25 cellular contexts compared by ENCODE assay signal in genomic region chr5:89253931-89254330, GRCh38.
"Had no signal": no experiment of that assay in that cellular context is flagged by ENCODE, and none has a peak within 500 bp of the region (broad histone marks: within the 10 kb centered on the region; RNA-seq: fewer than 3 reads in every experiment).

No MANE protein-coding gene starts in this region.

- ATAC-seq: esophagus mucosa; gastroesophageal sphincter; left colon; naive thymus-derived CD4-positive, alpha-beta T cell; stimulated activated naive B cell treated with anti-CD40 and anti-IgM and Interleukin-4, amounts not matched to agents 10 μg/mL and 1 μg/mL and 100 μg/mL, for 72 hours had no signal

- H3K27ac ChIP-seq: adrenal gland, cardiac muscle cell, coronary artery, gastroesophageal sphincter, right atrium auricular region, stomach, tibial nerve, VCaP had no signal

- H3K27me3 ChIP-seq: adrenal gland, cardiac muscle cell, gastroesophageal sphincter, right atrium auricular region, stomach, tibial nerve had no signal

- H3K4me1 ChIP-seq: adrenal gland, gastroesophageal sphincter, right atrium auricular region, stomach, tibial nerve had no signal

- H3K36me3 ChIP-seq: adrenal gland, cardiac muscle cell, gastroesophageal sphincter, right atrium auricular region, stomach, tibial nerve had no signal

- H3K4me3 ChIP-seq: adrenal gland, cardiac muscle cell, coronary artery, gastroesophageal sphincter, right atrium auricular region, stomach, tibial nerve had no signal

- H3K9me3 ChIP-seq: adrenal gland, gastroesophageal sphincter, right atrium auricular region, stomach had no signal

- DNase-seq: activated CD4-positive, alpha-beta T cell treated with anti-CD3 and anti-CD28 coated beads for 48 hours; activated CD4-positive, alpha-beta T cell treated with anti-CD3 and anti-CD28 coated beads, Interleukin-2, amount 50 U/mL, for 48 hours; activated CD8-positive, alpha-beta memory T cell treated with anti-CD3 and anti-CD28 coated beads for 24 hours; activated effector memory CD4-positive, alpha-beta T cell treated with Interleukin-2 at 50 U/mL for 16 hours; activated naive CD4-positive, alpha-beta T cell treated with Interleukin-2 at 50 U/mL for 16 hours; adrenal gland; aorta; endodermal cell; hippocampal formation; left colon; midbrain; naive thymus-derived CD4-positive, alpha-beta T cell; occipital lobe; stimulated activated CD4-positive, alpha-beta T cell treated with anti-CD3 and anti-CD28 coated beads, Interleukin-15, amount 100 ng/mL, for 24 hours; stimulated activated CD4-positive, alpha-beta T cell treated with anti-CD3 and anti-CD28 coated beads, Interleukin-2, amount 100 ng/mL, for 24 hours; stimulated activated naive B cell treated with anti-CD40 and anti-IgM and Interleukin-4, amounts not matched to agents 10 μg/mL and 1 μg/mL and 100 μg/mL, for 72 hours; stomach; T-helper 9 cell had no signal
